ENCODE assay signal across 9 cellular contexts in genomic region chr4:10403633-10404445, GRCh38. TPM values are rescaled to one million over a fixed set of nuclear protein-coding genes. Genes with fewer than 3 reads are reported as not detected.
A peak's percentile ranks its signal among the peaks of the same experiment; 100 is the strongest.
DNase-seq lines count a peak whose midpoint lies in the region; ATAC-seq and TF ChIP-seq lines count a peak whose summit lies in the region.
"Had no signal": no experiment of that assay in that cellular context is flagged by ENCODE, and none has a peak within 500 bp of the region (broad histone marks: within the 10 kb centered on the region; RNA-seq: fewer than 3 reads in every experiment).

No MANE protein-coding gene starts in this region.

- no peaks in the 10 kb centered on the region for H3K9me3 ChIP-seq in thoracic aorta

- TF ChIP-seq CTCF in LNCaP clone FGC (IDR thresholded peaks at IDR 0.05; ENCODE audit: control insufficient read depth, extremely low read depth, insufficient read depth) (peak; percentile 71), WTC11 (IDR thresholded peaks at IDR 0.05) (no peak), thoracic aorta (IDR thresholded peaks at IDR 0.05) (peak; percentile 29)

- CTCF ChIA-PET in WTC11 (lab: Charles Lee), result interaction anchor here (0.6 to 2.9 kb wide), 7 partner anchors 123 to 263 kb away, joined by 3 to 32 read pairs (median 5); no protein-coding TSS in a partner anchor

- H3K4me1 ChIP-seq in thoracic aorta (ENCODE audit: control insufficient read depth in 1 of 2, low read depth in 2 of 2), result no peaks in the 10 kb centered on the region

- H3K9me3 Mint-ChIP-seq in WTC11, result no peaks in the 10 kb centered on the region

- H3K27me3 ChIP-seq in thoracic aorta (replicated peaks; ENCODE audit: insufficient read depth), result no peaks in the 10 kb centered on the region

- H3K36me3 Mint-ChIP-seq in WTC11, result no peaks in the 10 kb centered on the region

- peak; percentile 27 for DNase-seq in DMS79 treated with DMSO at 0.1 percent for 48 hours (lab: John Stamatoyannopoulos, UW)
- no peak for DNase-seq in DMS79 (lab: John Stamatoyannopoulos, UW)
- DNase-seq in LNCaP clone FGC (ENCODE audit: low read depth), result peak; percentile 18
- no peak for DNase-seq in WTC11 (ENCODE audit: low spot score)
- DNase-seq in hippocampal formation (lab: John Stamatoyannopoulos, UW), result peak; percentile 13 to 63
- DNase-seq in thoracic aorta (ENCODE audit: low spot score), result no peak
- no peak for DNase-seq in GM19240 (ENCODE audit: insufficient read length, low spot score)
- DNase-seq: right cardiac atrium had no signal

- no peaks in the 10 kb centered on the region for H3K27me3 Mint-ChIP-seq in WTC11 (ENCODE audit: low read depth)

- ATAC-seq in WTC11, result peak; percentile 80
- no peak for ATAC-seq in thoracic aorta (ENCODE audit: insufficient number of reproducible peaks, low FRiP score, low read depth)
- no peak for ATAC-seq in GM19351 (IDR thresholded peaks at IDR 0.05; ENCODE audit: unreplicated experiment)

- no peak overlapping the region for H3K4me3 Mint-ChIP-seq in WTC11

- no peak overlapping the region for H3K27ac ChIP-seq in thoracic aorta

- no peak overlapping the region for H3K4me3 ChIP-seq in LNCaP clone FGC (ENCODE audit: low read depth, low read length)
- H3K4me3 ChIP-seq in thoracic aorta, result no peak overlapping the region

- POLR2A ChIA-PET in WTC11 (lab: Charles Lee), result no interaction called here

- no peaks in the 10 kb centered on the region for H3K36me3 ChIP-seq in thoracic aorta

- peaks cover 9% of the 10 kb centered on the region for H3K4me1 Mint-ChIP-seq in WTC11

- H3K27ac Mint-ChIP-seq in WTC11, result 0 out of 2 replicates have a peak overlapping the region, but pooled peaks have one; percentile 51

TF ChIP-seq in WTC11, 78 proteins besides CTCF, POLR2A, EP300 and RAD21 (continues in another document):
- TF ChIP-seq ATF2 (CRISPR knock-in tag; IDR thresholded peaks at IDR 0.05; ENCODE audit: borderline replicate concordance, low read depth) (no peak), IRF2 (CRISPR knock-in tag; IDR thresholded peaks at IDR 0.05; ENCODE audit: borderline replicate concordance, low read depth) (no peak), ATF3 (CRISPR knock-in tag; conservative IDR thresholded peaks at IDR 0.05) (no peak), MLX (CRISPR knock-in tag; IDR thresholded peaks at IDR 0.05) (no peak), GABPB1 (CRISPR knock-in tag; IDR thresholded peaks at IDR 0.05) (no peak), FOXJ3 (CRISPR knock-in tag; IDR thresholded peaks at IDR 0.05; ENCODE audit: borderline replicate concordance) (no peak), HMGXB4 (CRISPR knock-in tag; IDR thresholded peaks at IDR 0.05) (no peak), MYBL2 (CRISPR knock-in tag; IDR thresholded peaks at IDR 0.05) (no peak), STAT6 (CRISPR knock-in tag; conservative IDR thresholded peaks at IDR 0.05; ENCODE audit: low read depth) (no peak), ZNF532 (CRISPR knock-in tag; IDR thresholded peaks at IDR 0.05; ENCODE audit: borderline replicate concordance) (no peak)

RNA-seq across cellular contexts. Expression of gene ZNF518B, which starts 53.4 kb away (rescaled TPM):
- total RNA-seq in WTC11 (2021) (14.8 to 18.4 TPM (median 16.7 TPM) in 3 replicates), thoracic aorta (10 to 100 TPM; 11.1 to 15.4 TPM)

Comparison
In these comparisons a context has a peak if more than half of its experiments do, and no peak if none do; other contexts are left out.
1. DNase-seq: peak in DMS79 treated with DMSO at 0.1 percent for 48 hours (single experiment), LNCaP clone FGC (single experiment) and hippocampal formation (2 of 2); none in DMS79 (single experiment), WTC11 (single experiment), thoracic aorta (single experiment) and GM19240 (single experiment).